Comparison of ENCODE assay signal across 9 cellular contexts in genomic region chr2:200483729-200484198, GRCh38. TPM values are rescaled to one million over a fixed set of nuclear protein-coding genes. Genes with fewer than 3 reads are reported as not detected.
DNase-seq lines count a peak whose midpoint lies in the region; ATAC-seq and TF ChIP-seq lines count a peak whose summit lies in the region.
"Had no signal": no experiment of that assay in that cellular context is flagged by ENCODE, and none has a peak within 500 bp of the region (broad histone marks: within the 10 kb centered on the region; RNA-seq: fewer than 3 reads in every experiment).

No MANE protein-coding gene starts in this region.

- no peaks in the 10 kb centered on the region for H3K27me3 Mint-ChIP-seq in CD4-positive, CD25-positive, alpha-beta regulatory T cell
- no peaks in the 10 kb centered on the region for H3K27me3 Mint-ChIP-seq in osteocyte (ENCODE audit: unreplicated experiment)

- intact Hi-C loops in posterior vena cava (cut with DNase I) = loop anchor here in 1 of 2 donors (5.0 kb wide), 1 partner anchor 506 kb away; no protein-coding TSS in a partner anchor

- peak; percentile 26 to 35 for ATAC-seq in CD4-positive, CD25-positive, alpha-beta regulatory T cell (ENCODE audit: low read depth in 2 of 2)
- ATAC-seq in GM18517 (IDR thresholded peaks at IDR 0.05; ENCODE audit: unreplicated experiment) = peak; percentile 47
- peak; percentile 47 for ATAC-seq in HG03095 (IDR thresholded peaks at IDR 0.05; ENCODE audit: unreplicated experiment)

- no peak overlapping the region for H3K27ac ChIP-seq in CD4-positive, CD25-positive, alpha-beta regulatory T cell (ENCODE audit: insufficient read depth, low read length, poor library complexity, severe bottlenecking)

- peaks cover 0 to 8% (median 6%) of the 10 kb centered on the region in 4 donors for H3K4me1 Mint-ChIP-seq in CD4-positive, CD25-positive, alpha-beta regulatory T cell
- peaks cover 43% of the 10 kb centered on the region for H3K4me1 Mint-ChIP-seq in osteocyte (ENCODE audit: unreplicated experiment)

- no peaks in the 10 kb centered on the region for H3K9me3 ChIP-seq in CD4-positive, CD25-positive, alpha-beta regulatory T cell (ENCODE audit: control insufficient read depth in 2 of 2, low read length in 2 of 2)

- no peak overlapping the region for H3K27ac Mint-ChIP-seq in CD4-positive, CD25-positive, alpha-beta regulatory T cell
- no peak overlapping the region for H3K27ac Mint-ChIP-seq in osteocyte (ENCODE audit: unreplicated experiment)
- H3K27ac Mint-ChIP-seq: T-helper 1 cell treated with Interleukin-12 subunit alpha and Interleukin-12 subunit beta and Interleukin-4 antibody, amounts not matched to agents 30 μg/mL and 1 μg/mL, for 36 hours had no signal

- peak in 1 of 3 donors; percentile 47 for DNase-seq in CD4-positive, CD25-positive, alpha-beta regulatory T cell
- DNase-seq in NCI-H345 treated with DMSO at 0.1 percent for 48 hours (lab: John Stamatoyannopoulos, UW; ENCODE audit: unreplicated experiment) (peak; percentile 51), T47D (ENCODE audit: low read depth in 1 of 2, low spot score in 1 of 2) (peak; percentile 13 to 63), osteocyte (ENCODE audit: extremely low spot score, unreplicated experiment) (no peak), amniotic stem cell (lab: John Stamatoyannopoulos, UW) (no peak), posterior vena cava (ENCODE audit: low spot score) (no peak)

- H3K4me3 Mint-ChIP-seq in CD4-positive, CD25-positive, alpha-beta regulatory T cell = no peak overlapping the region
- H3K4me3 Mint-ChIP-seq in osteocyte (ENCODE audit: unreplicated experiment) = no peak overlapping the region
- H3K4me3 Mint-ChIP-seq: T-helper 1 cell treated with Interleukin-12 subunit alpha and Interleukin-12 subunit beta and Interleukin-4 antibody, amounts not matched to agents 30 μg/mL and 1 μg/mL, for 36 hours had no signal

- in situ Hi-C loops in T47D (cut with HindIII; ENCODE audit: low pct_unique_long_range_greater_than_20kb, low sequenced_read_pairs) = no loop called here

- H3K27me3 ChIP-seq in CD4-positive, CD25-positive, alpha-beta regulatory T cell (ENCODE audit: control insufficient read depth, insufficient read depth, low read length) = no peaks in the 10 kb centered on the region

- TF ChIP-seq CTCF in osteocyte (IDR thresholded peaks at IDR 0.05) = peak; percentile 45

- H3K4me3 ChIP-seq in CD4-positive, CD25-positive, alpha-beta regulatory T cell (ENCODE audit: low read depth, low read length) = no peak overlapping the region

- peaks cover 8% of the 10 kb centered on the region for H3K36me3 Mint-ChIP-seq in CD4-positive, CD25-positive, alpha-beta regulatory T cell
- H3K36me3 Mint-ChIP-seq in osteocyte (ENCODE audit: unreplicated experiment) = peaks cover 15% of the 10 kb centered on the region

- no peaks in the 10 kb centered on the region for H3K4me1 ChIP-seq in CD4-positive, CD25-positive, alpha-beta regulatory T cell (ENCODE audit: control insufficient read depth, insufficient read depth, low read length, poor library complexity, severe bottlenecking)

- H3K9me3 Mint-ChIP-seq in CD4-positive, CD25-positive, alpha-beta regulatory T cell = no peaks in the 10 kb centered on the region
- H3K9me3 Mint-ChIP-seq in osteocyte (ENCODE audit: unreplicated experiment) = no peaks in the 10 kb centered on the region
- H3K9me3 Mint-ChIP-seq: T-helper 1 cell treated with Interleukin-12 subunit alpha and Interleukin-12 subunit beta and Interleukin-4 antibody, amounts not matched to agents 30 μg/mL and 1 μg/mL, for 36 hours had no signal

- H3K36me3 ChIP-seq in CD4-positive, CD25-positive, alpha-beta regulatory T cell (ENCODE audit: control insufficient read depth, insufficient read depth, low read length) = no peaks in the 10 kb centered on the region

RNA-seq across cellular contexts. Expression of gene KCTD18, which starts 26.1 kb away (rescaled TPM):
- total RNA-seq in CD4-positive, CD25-positive, alpha-beta regulatory T cell = 18.2 TPM
- 10 to 100 TPM; 15.4 to 18.9 (median 17.2) TPM for polyA plus RNA-seq in CD4-positive, CD25-positive, alpha-beta regulatory T cell
- total RNA-seq in osteocyte (18.5 and 19.1 TPM in 2 replicates), posterior vena cava (10 to 100 TPM; 13.8 to 18.5 TPM)

RNA-seq across cellular contexts. Expression of gene SGO2, which starts 42.2 kb away (rescaled TPM):
- total RNA-seq in CD4-positive, CD25-positive, alpha-beta regulatory T cell = 4.2 TPM
- 1 to 10 TPM; 2.3 to 4.9 (median 2.8) TPM for polyA plus RNA-seq in CD4-positive, CD25-positive, alpha-beta regulatory T cell
- total RNA-seq in osteocyte (5.2 and 5.7 TPM in 2 replicates), posterior vena cava (1 to 10 TPM; 2.3 to 2.7 TPM)

Comparison
In these comparisons a context has a peak if more than half of its experiments do, and no peak if none do; other contexts are left out.
1. DNase-seq: peak in NCI-H345 treated with DMSO at 0.1 percent for 48 hours (single experiment) and T47D (2 of 2); none in osteocyte (single experiment), amniotic stem cell (single experiment) and posterior vena cava (single experiment).
2. Peak in every context shown above with its lines, with median percentiles within 50 percentile points of each other: ATAC-seq.